Comparison of ENCODE assay signal across 1 cellular context in genomic region chrX:54891573-54891972, GRCh38.
TF ChIP-seq lines count a peak whose summit lies in the region.

No MANE protein-coding gene starts in this region.

TF ChIP-seq in endothelial cell of umbilical vein, 7 proteins besides CTCF, POLR2A, EP300 and RAD21 (continued from another document):
- no peak for TF ChIP-seq GATA2 (IDR thresholded peaks at IDR 0.05; ENCODE audit: insufficient read depth, insufficient read length, low read depth, low read length)
- no peak for TF ChIP-seq POLR2AphosphoS5 (IDR thresholded peaks at IDR 0.05; ENCODE audit: insufficient read depth, low read depth, low read length)
- no peak for TF ChIP-seq MAX (IDR thresholded peaks at IDR 0.05; ENCODE audit: insufficient read depth, insufficient read length)
- TF ChIP-seq EZH2 (IDR thresholded peaks at IDR 0.05; ENCODE audit: borderline replicate concordance, low read depth, low read length, severe bottlenecking), result no peak
- no peak for TF ChIP-seq JUN (IDR thresholded peaks at IDR 0.05; ENCODE audit: borderline replicate concordance, insufficient read depth, insufficient read length, low read depth)
- no peak for TF ChIP-seq MYC (IDR thresholded peaks at IDR 0.05; ENCODE audit: low read depth, low read length)
